ENCODE assay signal across 11 cellular contexts in genomic region chr12:128813883-128814282, GRCh38. TPM values are rescaled to one million over a fixed set of nuclear protein-coding genes. Genes with fewer than 3 reads are reported as not detected.
DNase-seq lines count a peak whose midpoint lies in the region; ATAC-seq and TF ChIP-seq lines count a peak whose summit lies in the region.
"Had no signal": no experiment of that assay in that cellular context is flagged by ENCODE, and none has a peak within 500 bp of the region (broad histone marks: within the 10 kb centered on the region; RNA-seq: fewer than 3 reads in every experiment).

No MANE protein-coding gene starts in this region.

- DNase-seq in SJSA1 (ENCODE audit: low read depth in 1 of 2, low spot score in 2 of 2) (no peak), hippocampal formation (lab: John Stamatoyannopoulos, UW) (no peak), testis (no peak), breast epithelium (ENCODE audit: low spot score in 2 of 2) (no peak)
- DNase-seq: COR-L47, KG1, NCI-H524 had no signal

- peak; percentile 21 for ATAC-seq in GM18505 (IDR thresholded peaks at IDR 0.05; ENCODE audit: unreplicated experiment)
- ATAC-seq in GM21825 (IDR thresholded peaks at IDR 0.05; ENCODE audit: unreplicated experiment), result peak; percentile 30
- no peak for ATAC-seq in HG03097 (IDR thresholded peaks at IDR 0.05; ENCODE audit: low FRiP score, unreplicated experiment)

- intact Hi-C loops in testis (cut with DNase I; ENCODE audit: low total_unique reads), result no loop called here
- intact Hi-C loops in breast epithelium (cut with DNase I; ENCODE audit: low total_unique reads), result no loop called here

- no peak for TF ChIP-seq POLR2A in GM18505 (IDR thresholded peaks at IDR 0.05; ENCODE audit: borderline replicate concordance, extremely low read depth, insufficient read depth, insufficient read length)
- TF ChIP-seq POLR2A in testis (IDR thresholded peaks at IDR 0.05), result no peak
- no peak for TF ChIP-seq POLR2A in breast epithelium (IDR thresholded peaks at IDR 0.05)

- peak overlapping the region; percentile 69 for H3K27ac ChIP-seq in SJSA1
- peak overlapping the region; percentile 98 for H3K27ac ChIP-seq in neutrophil
- no peak overlapping the region for H3K27ac ChIP-seq in testis
- peak overlapping the region in 1 of 2 donors; percentile 80 for H3K27ac ChIP-seq in breast epithelium

- H3K9me3 ChIP-seq in SJSA1 (replicated peaks) (no peaks in the 10 kb centered on the region), neutrophil (no peaks in the 10 kb centered on the region), testis (no peaks in the 10 kb centered on the region), breast epithelium (no peaks in the 10 kb centered on the region)

- peaks cover 70% of the 10 kb centered on the region for H3K4me1 ChIP-seq in SJSA1 (replicated peaks)
- H3K4me1 ChIP-seq in neutrophil (ENCODE audit: control insufficient read depth in 1 of 2, insufficient read depth in 1 of 2, low read depth in 1 of 2, low read length in 1 of 2), result peaks cover 35 to 41% of the 10 kb centered on the region in 2 experiments
- H3K4me1 ChIP-seq in testis, result peaks cover 30% of the 10 kb centered on the region
- H3K4me1 ChIP-seq in breast epithelium, result no peaks in the 10 kb centered on the region

- TF ChIP-seq CTCF in neutrophil (IDR thresholded peaks at IDR 0.05) (no peak), testis (IDR thresholded peaks at IDR 0.05) (no peak), breast epithelium (IDR thresholded peaks at IDR 0.05) (no peak)

- WGBS in testis, 2 donors, result 73 to 79% methylated on average over 9 to 10 of the region's 10 CpGs

- H3K36me3 ChIP-seq in SJSA1, result peaks cover 43% of the 10 kb centered on the region
- H3K36me3 ChIP-seq in neutrophil, result peaks cover 47% of the 10 kb centered on the region
- H3K36me3 ChIP-seq in testis (ENCODE audit: low read depth, missing control alignments), result no peaks in the 10 kb centered on the region
- H3K36me3 ChIP-seq in breast epithelium, result no peaks in the 10 kb centered on the region

- H3K4me3 ChIP-seq in SJSA1, result no peak overlapping the region
- H3K4me3 ChIP-seq in neutrophil (ENCODE audit: low read depth in 1 of 2, low read length in 1 of 2), result no peak overlapping the region
- no peak overlapping the region for H3K4me3 ChIP-seq in testis
- no peak overlapping the region for H3K4me3 ChIP-seq in breast epithelium

- no peaks in the 10 kb centered on the region for H3K27me3 ChIP-seq in SJSA1 (replicated peaks)
- H3K27me3 ChIP-seq in neutrophil, result no peaks in the 10 kb centered on the region
- H3K27me3 ChIP-seq in testis, result no peaks in the 10 kb centered on the region
- H3K27me3 ChIP-seq in breast epithelium, result no peaks in the 10 kb centered on the region

RNA-seq across cellular contexts. Expression of gene SLC15A4, which starts 9.9 kb away (rescaled TPM):
- total RNA-seq in SJSA1 (2014; rRNA removed; shearing (Covaris generic)), result 51.6 and 59.5 TPM in 2 replicates
- total RNA-seq in testis (10 to 100 TPM; 81.3 to 83.7 TPM), breast epithelium (10 to 100 TPM; 38.6 to 64.7 (median 41.0) TPM)
- 59.7 TPM for polyA plus RNA-seq in testis (ENCODE audit: insufficient read depth, low read depth, low replicate concordance)

RNA-seq across cellular contexts. Expression of gene GLT1D1, which starts 39.4 kb away (rescaled TPM):
- total RNA-seq in SJSA1 (2014; rRNA removed; shearing (Covaris generic)), result not detected in 2 replicates
- 10 to 100 TPM; 10.0 to 18.0 TPM for total RNA-seq in testis
- polyA plus RNA-seq in testis (ENCODE audit: insufficient read depth, low read depth, low replicate concordance), result 42.3 TPM
- total RNA-seq in breast epithelium, result under 1 TPM; 0.16 to 0.73 (median 0.33) TPM

Comparison
In these comparisons a context has a peak if more than half of its experiments do, and no peak if none do; other contexts are left out.
1. H3K27ac ChIP-seq: peak in SJSA1 (single experiment) and neutrophil (single experiment); none in testis (0 of 2).
2. RNA of gene GLT1D1, which starts 39.4 kb away (total RNA-seq): 10.0 to 18.0 TPM in testis; 0.16 to 0.73 TPM in breast epithelium and not detected in SJSA1; every median in the first group is over 4 times any median in the second.